21 cellular contexts compared by ENCODE assay signal in the genomic region with DNA sequence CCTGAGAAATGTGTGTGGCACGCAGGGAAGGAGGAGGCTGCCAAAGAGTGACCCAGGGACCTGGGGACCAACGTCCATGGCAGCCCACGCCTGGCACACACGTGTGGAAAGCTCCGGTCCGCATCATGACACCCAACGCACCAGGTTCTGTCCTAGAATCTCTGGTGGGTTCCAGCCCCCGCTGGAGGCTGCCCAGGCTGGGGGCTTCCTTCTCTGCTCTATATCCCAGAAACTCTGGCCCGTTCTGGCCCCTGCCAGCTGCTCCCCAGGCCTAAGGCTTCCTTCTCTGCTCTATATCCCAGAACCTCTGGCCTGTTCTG.
A peak's percentile ranks its signal among the peaks of the same experiment; 100 is the strongest.
DNase-seq lines count a peak whose midpoint lies in the region; ATAC-seq and TF ChIP-seq lines count a peak whose summit lies in the region.
"Had no signal": no experiment of that assay in that cellular context is flagged by ENCODE, and none has a peak within 500 bp of the region (broad histone marks: within the 10 kb centered on the region; RNA-seq: fewer than 3 reads in every experiment).

No MANE protein-coding gene starts in this region.

- H3K4me2 ChIP-seq in neural progenitor cell = no peak overlapping the region
- H3K4me2 ChIP-seq: GM23338 had no signal

- no peak overlapping the region for H2AFZ ChIP-seq in neural progenitor cell (replicated peaks)
- H2AFZ ChIP-seq: GM23338 had no signal

- POLR2A ChIA-PET in RWPE1 (lab: Yijun Ruan, JAX; ENCODE audit: low non-redundant PET) = no interaction called here
- POLR2A ChIA-PET in activated CD4-positive, alpha-beta T cell treated with anti-CD3 and anti-CD28 coated beads for 36 hours (lab: Charles Lee) = no interaction called here

- H3K27me3 Mint-ChIP-seq in CD4-positive, CD25-positive, alpha-beta regulatory T cell = no peaks in the 10 kb centered on the region
- peaks cover 15% of the 10 kb centered on the region for H3K27me3 Mint-ChIP-seq in endothelial cell (ENCODE audit: unreplicated experiment)
- peaks cover 2% of the 10 kb centered on the region for H3K27me3 Mint-ChIP-seq in neural progenitor cell (ENCODE audit: insufficient read depth, low read depth)
- peaks cover 6% of the 10 kb centered on the region for H3K27me3 Mint-ChIP-seq in nephron progenitor cell (ENCODE audit: low read depth, poor library complexity)
- peaks cover 11% of the 10 kb centered on the region for H3K27me3 Mint-ChIP-seq in activated CD4-positive, alpha-beta T cell treated with anti-CD3 and anti-CD28 coated beads for 36 hours
- H3K27me3 Mint-ChIP-seq: CD8-positive, alpha-beta memory T cell had no signal

- H3F3A ChIP-seq in neural progenitor cell (ENCODE audit: low read depth) = no peaks in the 10 kb centered on the region

- H3K79me2 ChIP-seq in neural progenitor cell (ENCODE audit: low read depth) = no peaks in the 10 kb centered on the region

- no peak for ATAC-seq in CD4-positive, CD25-positive, alpha-beta regulatory T cell (ENCODE audit: low read depth in 2 of 2)
- ATAC-seq in HG02759 (IDR thresholded peaks at IDR 0.05; ENCODE audit: unreplicated experiment) (no peak), HG02870 (IDR thresholded peaks at IDR 0.05; ENCODE audit: unreplicated experiment) (no peak)
- ATAC-seq in activated CD4-positive, alpha-beta T cell treated with anti-CD3 and anti-CD28 coated beads for 36 hours = no peak
- ATAC-seq: GM23338, Panc1 had no signal

- H3K4me3 Mint-ChIP-seq in CD4-positive, CD25-positive, alpha-beta regulatory T cell = peak overlapping the region in 1 of 4 donors; percentile 78
- H3K4me3 Mint-ChIP-seq in endothelial cell (ENCODE audit: unreplicated experiment) (no peak overlapping the region), neural progenitor cell (no peak overlapping the region), nephron progenitor cell (no peak overlapping the region)
- H3K4me3 Mint-ChIP-seq in activated CD4-positive, alpha-beta T cell treated with anti-CD3 and anti-CD28 coated beads for 36 hours = no peak overlapping the region
- H3K4me3 Mint-ChIP-seq: CD8-positive, alpha-beta memory T cell; GM23338 had no signal

- H3K27me3 ChIP-seq in CD4-positive, CD25-positive, alpha-beta regulatory T cell (ENCODE audit: control insufficient read depth, insufficient read depth, low read length) = no peaks in the 10 kb centered on the region
- H3K27me3 ChIP-seq in neural progenitor cell = no peaks in the 10 kb centered on the region
- H3K27me3 ChIP-seq: BE2C had no signal

- DNase-seq in CD4-positive, CD25-positive, alpha-beta regulatory T cell = no peak
- DNase-seq in RWPE1 (ENCODE audit: low spot score) (no peak), endothelial cell (ENCODE audit: low spot score) (no peak), neural progenitor cell (ENCODE audit: low spot score) (no peak), nephron progenitor cell (no peak)
- no peak for DNase-seq in activated CD4-positive, alpha-beta T cell treated with anti-CD3 and anti-CD28 coated beads for 36 hours
- DNase-seq: BE2C; Calu3; CD8-positive, alpha-beta memory T cell; HCEC 1CT; KBM-7; MM.1S; NCI-H1048; NCI-H1417 treated with DMSO at 0.1 percent for 48 hours; NCI-H187; NCI-H2171; NCI-H524 had no signal

- peak overlapping the region; percentile 14 for H3K27ac ChIP-seq in CD4-positive, CD25-positive, alpha-beta regulatory T cell (ENCODE audit: insufficient read depth, low read length, poor library complexity, severe bottlenecking)
- peak overlapping the region; percentile 26; the same call in 1 of the 2 replicates for H3K27ac ChIP-seq in RWPE1
- no peak overlapping the region for H3K27ac ChIP-seq in neural progenitor cell

- peaks cover 4 to 59% (median 30%) of the 10 kb centered on the region in 4 donors for H3K4me1 Mint-ChIP-seq in CD4-positive, CD25-positive, alpha-beta regulatory T cell
- H3K4me1 Mint-ChIP-seq in endothelial cell (ENCODE audit: unreplicated experiment) (peaks cover 19% of the 10 kb centered on the region), neural progenitor cell (no peaks in the 10 kb centered on the region), nephron progenitor cell (peaks cover 22% of the 10 kb centered on the region)
- H3K4me1 Mint-ChIP-seq in activated CD4-positive, alpha-beta T cell treated with anti-CD3 and anti-CD28 coated beads for 36 hours = peaks cover 46% of the 10 kb centered on the region
- H3K4me1 Mint-ChIP-seq: GM23338 had no signal

- H3K9me3 Mint-ChIP-seq in CD4-positive, CD25-positive, alpha-beta regulatory T cell = peaks cover 0 to 5% (median 0%) of the 10 kb centered on the region in 7 donors
- H3K9me3 Mint-ChIP-seq in endothelial cell (ENCODE audit: unreplicated experiment) (no peaks in the 10 kb centered on the region), neural progenitor cell (peaks cover 12% of the 10 kb centered on the region), nephron progenitor cell (peaks cover 20% of the 10 kb centered on the region)
- H3K9me3 Mint-ChIP-seq in activated CD4-positive, alpha-beta T cell treated with anti-CD3 and anti-CD28 coated beads for 36 hours (ENCODE audit: low read depth) = no peaks in the 10 kb centered on the region
- H3K9me3 Mint-ChIP-seq: CD8-positive, alpha-beta memory T cell had no signal

- H3K9ac ChIP-seq in neural progenitor cell = no peak overlapping the region

- H3K36me3 ChIP-seq in CD4-positive, CD25-positive, alpha-beta regulatory T cell (ENCODE audit: control insufficient read depth, insufficient read depth, low read length) = peaks cover 55% of the 10 kb centered on the region
- H3K36me3 ChIP-seq in neural progenitor cell = no peaks in the 10 kb centered on the region
- H3K36me3 ChIP-seq: BE2C had no signal

- no peaks in the 10 kb centered on the region for H4K20me1 ChIP-seq in neural progenitor cell (ENCODE audit: low read depth)

- peaks cover 37% of the 10 kb centered on the region for H3K36me3 Mint-ChIP-seq in CD4-positive, CD25-positive, alpha-beta regulatory T cell
- H3K36me3 Mint-ChIP-seq in endothelial cell (ENCODE audit: low read depth, unreplicated experiment) (peaks cover 29% of the 10 kb centered on the region), neural progenitor cell (peaks cover 14% of the 10 kb centered on the region), nephron progenitor cell (ENCODE audit: low read depth) (peaks cover 37% of the 10 kb centered on the region)
- peaks cover 39% of the 10 kb centered on the region for H3K36me3 Mint-ChIP-seq in activated CD4-positive, alpha-beta T cell treated with anti-CD3 and anti-CD28 coated beads for 36 hours (ENCODE audit: low read depth)

- CTCF ChIA-PET in RWPE1 (lab: Yijun Ruan, JAX) = interaction anchor here (1.0 kb wide), 1 partner anchor 211 kb away, joined by 3 read pairs; no protein-coding TSS in a partner anchor
- CTCF ChIA-PET in activated CD4-positive, alpha-beta T cell treated with anti-CD3 and anti-CD28 coated beads for 36 hours (lab: Charles Lee) = no interaction called here

- H3K4me3 ChIP-seq in CD4-positive, CD25-positive, alpha-beta regulatory T cell (ENCODE audit: low read depth, low read length) = no peak overlapping the region
- H3K4me3 ChIP-seq in neural progenitor cell = no peak overlapping the region
- H3K4me3 ChIP-seq: GM23338 had no signal

- no peaks in the 10 kb centered on the region for H3K9me3 ChIP-seq in CD4-positive, CD25-positive, alpha-beta regulatory T cell (ENCODE audit: control insufficient read depth in 2 of 2, low read length in 2 of 2)
- H3K9me3 ChIP-seq in neural progenitor cell (ENCODE audit: low read depth) = no peaks in the 10 kb centered on the region
- H3K9me3 ChIP-seq: BE2C had no signal

- TF ChIP-seq CTCF in RWPE1 (conservative IDR thresholded peaks at IDR 0.05; ENCODE audit: low read depth) = no peak
- TF ChIP-seq CTCF in endothelial cell (IDR thresholded peaks at IDR 0.05; ENCODE audit: unreplicated experiment) = no peak
- no peak for TF ChIP-seq CTCF in neural progenitor cell (IDR thresholded peaks at IDR 0.05)
- no peak for TF ChIP-seq CTCF in nephron progenitor cell (IDR thresholded peaks at IDR 0.05)

- H3K27ac Mint-ChIP-seq in CD4-positive, CD25-positive, alpha-beta regulatory T cell = peak overlapping the region in 1 of 3 donors; percentile 94
- H3K27ac Mint-ChIP-seq in endothelial cell (ENCODE audit: unreplicated experiment) = peak overlapping the region; percentile 82
- peak overlapping the region; percentile 7 for H3K27ac Mint-ChIP-seq in neural progenitor cell
- no peak overlapping the region for H3K27ac Mint-ChIP-seq in nephron progenitor cell
- H3K27ac Mint-ChIP-seq in activated CD4-positive, alpha-beta T cell treated with anti-CD3 and anti-CD28 coated beads for 36 hours = no peak overlapping the region
- H3K27ac Mint-ChIP-seq: GM23338 had no signal

- peaks cover 38% of the 10 kb centered on the region for H3K4me1 ChIP-seq in CD4-positive, CD25-positive, alpha-beta regulatory T cell (ENCODE audit: control insufficient read depth, insufficient read depth, low read length, poor library complexity, severe bottlenecking)
- no peaks in the 10 kb centered on the region for H3K4me1 ChIP-seq in neural progenitor cell

- intact Hi-C loops in activated CD4-positive, alpha-beta T cell treated with anti-CD3 and anti-CD28 coated beads for 36 hours (cut with DNase I, micrococcal nuclease) = no loop called here

Comparison
In these comparisons a context has a peak if more than half of its experiments do, and no peak if none do; other contexts are left out.
1. H3K27ac Mint-ChIP-seq: peak in endothelial cell (single experiment) and neural progenitor cell (single experiment); none in nephron progenitor cell (single experiment) and activated CD4-positive, alpha-beta T cell treated with anti-CD3 and anti-CD28 coated beads for 36 hours (single experiment).